ENCODE assay signal across 10 cellular contexts in the genomic region with DNA sequence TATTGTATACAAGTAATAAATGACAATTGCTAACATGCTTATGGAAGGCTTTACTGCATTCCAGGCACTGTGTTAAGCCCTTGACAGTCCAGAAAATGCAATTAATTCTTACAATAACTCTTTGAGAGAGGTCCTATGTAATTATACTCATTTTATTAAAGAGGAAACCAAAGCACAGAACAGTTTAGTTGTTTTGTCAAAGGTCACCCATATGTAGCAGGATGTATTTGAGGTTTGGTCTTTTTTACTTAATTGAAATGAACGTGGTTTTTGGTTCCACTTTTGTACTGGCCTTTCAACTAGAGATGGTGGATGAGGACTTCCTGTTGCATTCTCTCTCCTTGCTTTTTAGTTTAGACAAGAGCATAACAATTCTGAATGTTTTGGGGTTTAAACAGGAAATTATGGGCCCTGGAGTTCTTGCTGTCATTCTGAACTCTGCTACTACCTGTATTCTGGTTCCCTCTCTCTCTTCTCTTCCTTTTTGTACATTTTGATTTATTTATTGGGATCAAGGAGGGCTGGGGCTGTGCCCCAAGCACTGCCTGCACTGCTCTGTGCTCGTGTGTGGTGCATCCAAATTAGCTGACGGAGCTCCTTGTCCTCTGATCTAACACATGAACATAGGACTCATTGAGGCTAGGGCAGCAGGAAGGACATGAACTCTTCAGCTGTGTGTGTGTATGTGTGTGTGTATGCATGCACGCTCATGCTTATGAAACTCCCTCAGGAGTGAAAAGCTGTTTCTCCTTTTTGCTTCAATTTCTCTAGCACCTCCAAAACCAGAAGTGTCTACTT. TPM values are rescaled to one million over a fixed set of nuclear protein-coding genes. Genes with fewer than 3 reads are reported as not detected.
DNase-seq lines count a peak whose midpoint lies in the region; ATAC-seq and TF ChIP-seq lines count a peak whose summit lies in the region.
"Had no signal": no experiment of that assay in that cellular context is flagged by ENCODE, and none has a peak within 500 bp of the region (broad histone marks: within the 10 kb centered on the region; RNA-seq: fewer than 3 reads in every experiment).

No MANE protein-coding gene starts in this region.

- peak; percentile 37 for ATAC-seq in GM19463 (IDR thresholded peaks at IDR 0.05; ENCODE audit: unreplicated experiment)
- peak; percentile 38 for ATAC-seq in HG03280 (IDR thresholded peaks at IDR 0.05; ENCODE audit: unreplicated experiment)

- TF ChIP-seq CTCF in GM12865 (IDR thresholded peaks at IDR 0.05; ENCODE audit: insufficient read depth, low read depth, low read length, missing control alignments) (no peak), mesothelial cell of epicardium (IDR thresholded peaks at IDR 0.05; ENCODE audit: unreplicated experiment) (no peak)

- H3K4me3 Mint-ChIP-seq in activated naive CD8-positive, alpha-beta T cell, result peak overlapping the region; percentile 79
- H3K4me3 Mint-ChIP-seq in mesothelial cell of epicardium, result no peak overlapping the region

- H3K36me3 Mint-ChIP-seq in activated naive CD8-positive, alpha-beta T cell, result no peaks in the 10 kb centered on the region
- H3K36me3 Mint-ChIP-seq in mesothelial cell of epicardium, result no peaks in the 10 kb centered on the region

- no peaks in the 10 kb centered on the region for H3K27me3 Mint-ChIP-seq in activated naive CD8-positive, alpha-beta T cell
- H3K27me3 Mint-ChIP-seq in mesothelial cell of epicardium (ENCODE audit: low read depth), result peaks cover 5% of the 10 kb centered on the region

- H3K4me3 ChIP-seq in GM12865 (ENCODE audit: low read depth, low read length), result peak overlapping the region; percentile 32

- H3K27ac Mint-ChIP-seq in activated naive CD8-positive, alpha-beta T cell, result peak overlapping the region; percentile 98
- H3K27ac Mint-ChIP-seq in mesothelial cell of epicardium, result no peak overlapping the region

- H3K4me1 Mint-ChIP-seq in activated naive CD8-positive, alpha-beta T cell (ENCODE audit: low read depth), result peaks cover 57% of the 10 kb centered on the region
- H3K4me1 Mint-ChIP-seq in mesothelial cell of epicardium, result peaks cover 14% of the 10 kb centered on the region

- H3K9me3 Mint-ChIP-seq in activated naive CD8-positive, alpha-beta T cell (ENCODE audit: low read depth), result no peaks in the 10 kb centered on the region
- H3K9me3 Mint-ChIP-seq in mesothelial cell of epicardium, result no peaks in the 10 kb centered on the region

- DNase-seq in GM12865 (ENCODE audit: low read depth) (peak; percentile 77), NCI-H2081 treated with DMSO at 0.1 percent for 48 hours (lab: John Stamatoyannopoulos, UW) (no peak), mesothelial cell of epicardium (ENCODE audit: low spot score in 2 of 2, unreplicated experiment in 2 of 2) (no peak), NCI-H1105 treated with DMSO at 0.1 percent for 48 hours (lab: John Stamatoyannopoulos, UW) (no peak)
- no peak for DNase-seq in stimulated activated CD4-positive, alpha-beta T cell treated with anti-CD3 and anti-CD28 coated beads, Interleukin-4, amount 100 ng/mL, for 24 hours

RNA-seq across cellular contexts. Expression of a gene that starts 47.4 kb away (rescaled TPM):
- 0.72 to 0.89 TPM (median 0.84 TPM) in 3 replicates for total RNA-seq in mesothelial cell of epicardium
- total RNA-seq: pulmonary artery endothelial cell, temporal lobe had no signal
